In genomic region chr1:65321879-65322278, GRCh38 we compare ENCODE assay signal across 21 cellular contexts.
"Had no signal": no experiment of that assay in that cellular context is flagged by ENCODE, and none has a peak within 500 bp of the region (broad histone marks: within the 10 kb centered on the region; RNA-seq: fewer than 3 reads in every experiment).

No MANE protein-coding gene starts in this region.

- ATAC-seq: foreskin keratinocyte; heart left ventricle; left lung; lower lobe of right lung; naive thymus-derived CD4-positive, alpha-beta T cell; psoas muscle; sciatic nerve; stimulated activated memory B cell treated with anti-CD40 and anti-IgM and Interleukin-4, amounts not matched to agents 10 μg/mL and 1 μg/mL and 100 μg/mL, for 72 hours had no signal

- H3K27me3 Mint-ChIP-seq: central memory CD8-positive, alpha-beta T cell; stimulated activated naive CD8-positive, alpha-beta T cell treated with anti-CD3 and anti-CD28 coated beads, Interleukin-15, Interleukin-2, amounts not matched to agents 100 ng/mL and 50 ng/mL, for 24 hours had no signal

- H3K4me3 ChIP-seq: heart left ventricle, left lung, lower lobe of right lung, psoas muscle, spleen had no signal

- H3K27me3 ChIP-seq: foreskin keratinocyte, heart left ventricle, left lung, spleen had no signal

- DNase-seq: dermis blood vessel endothelial cell; effector CD4-positive, alpha-beta T cell; endodermal cell; erythroblast; foreskin keratinocyte; heart left ventricle; left lung; lower lobe of right lung; mesenchymal stem cell; naive thymus-derived CD4-positive, alpha-beta T cell; nephron progenitor cell; psoas muscle; spleen; stimulated activated CD4-positive, alpha-beta T cell treated with anti-CD3 and anti-CD28 coated beads, Interleukin-15, amount 100 ng/mL, for 24 hours; stimulated activated CD4-positive, alpha-beta T cell treated with anti-CD3 and anti-CD28 coated beads, Interleukin-1b, Interleukin-23, amount 100 ng/mL, for 48 hours; stimulated activated CD4-positive, alpha-beta T cell treated with anti-CD3 and anti-CD28 coated beads, Interleukin-4, amount 100 ng/mL, for 24 hours had no signal

- H3K27ac Mint-ChIP-seq: endodermal cell; naive thymus-derived CD4-positive, alpha-beta T cell; nephron progenitor cell; stimulated activated memory B cell treated with anti-CD40 and anti-IgM and Interleukin-4, amounts not matched to agents 10 μg/mL and 1 μg/mL and 100 μg/mL, for 72 hours; stimulated activated naive CD8-positive, alpha-beta T cell treated with anti-CD3 and anti-CD28 coated beads, Interleukin-15, Interleukin-2, amounts not matched to agents 100 ng/mL and 50 ng/mL, for 24 hours had no signal

- H3K27ac ChIP-seq: foreskin keratinocyte, heart left ventricle, left lung, lower lobe of right lung, parathyroid adenoma, psoas muscle, spleen had no signal

- H3K9me3 Mint-ChIP-seq: nephron progenitor cell had no signal

- H3K4me3 Mint-ChIP-seq: central memory CD8-positive, alpha-beta T cell; endodermal cell; naive thymus-derived CD4-positive, alpha-beta T cell; nephron progenitor cell; stimulated activated memory B cell treated with anti-CD40 and anti-IgM and Interleukin-4, amounts not matched to agents 10 μg/mL and 1 μg/mL and 100 μg/mL, for 72 hours; stimulated activated naive CD8-positive, alpha-beta T cell treated with anti-CD3 and anti-CD28 coated beads, Interleukin-15, Interleukin-2, amounts not matched to agents 100 ng/mL and 50 ng/mL, for 24 hours had no signal

- H3K4me1 Mint-ChIP-seq: central memory CD8-positive, alpha-beta T cell; endodermal cell; nephron progenitor cell; stimulated activated memory B cell treated with anti-CD40 and anti-IgM and Interleukin-4, amounts not matched to agents 10 μg/mL and 1 μg/mL and 100 μg/mL, for 72 hours had no signal
